In the genomic region with DNA sequence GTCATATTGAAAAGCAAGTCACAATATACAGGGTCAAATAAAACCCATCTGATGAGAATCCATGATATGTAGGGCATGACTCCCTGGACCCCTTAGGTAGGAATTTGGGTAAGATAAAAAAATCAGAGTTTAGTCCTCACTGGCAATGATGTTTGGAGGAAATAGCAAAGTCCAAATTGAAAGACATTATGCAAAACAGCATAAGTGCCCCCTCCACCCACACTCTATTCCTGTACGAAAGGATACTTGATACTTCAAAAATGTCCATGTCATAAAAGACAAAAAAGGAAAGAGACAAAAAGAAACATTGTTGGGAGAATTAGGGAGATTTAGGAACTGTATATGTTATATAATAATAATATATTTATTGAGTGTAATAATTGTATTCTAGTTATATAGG, we compare ENCODE assay signal across 17 cellular contexts.
A peak's percentile ranks its signal among the peaks of the same experiment; 100 is the strongest.
DNase-seq lines count a peak whose midpoint lies in the region; ATAC-seq and TF ChIP-seq lines count a peak whose summit lies in the region.
"Had no signal": no experiment of that assay in that cellular context is flagged by ENCODE, and none has a peak within 500 bp of the region (broad histone marks: within the 10 kb centered on the region; RNA-seq: fewer than 3 reads in every experiment).

No MANE protein-coding gene starts in this region.

- H3K4me1 ChIP-seq in spleen, result peaks cover 0 to 4% (median 0%) of the 10 kb centered on the region in 6 donors
- H3K4me1 ChIP-seq: BE2C had no signal

- TF ChIP-seq POLR2A in spleen (IDR thresholded peaks at IDR 0.05), result no peak

- peaks cover 46% of the 10 kb centered on the region for H3K4me1 Mint-ChIP-seq in stimulated activated naive CD8-positive, alpha-beta T cell treated with anti-CD3 and anti-CD28 coated beads, Interleukin-15, Interleukin-2, amounts not matched to agents 100 ng/mL and 50 ng/mL, for 24 hours (ENCODE audit: low read depth)
- peaks cover 7% of the 10 kb centered on the region for H3K4me1 Mint-ChIP-seq in T-helper 17 cell

- WGBS in spleen, 5 donors, result 49 to 74% (median 66%) methylated on average over 1 of the region's 1 CpG

- H3K9me3 ChIP-seq in T-helper 17 cell (ENCODE audit: control insufficient read depth, low read length, poor library complexity, severe bottlenecking), result no peaks in the 10 kb centered on the region
- H3K9me3 ChIP-seq in spleen, result no peaks in the 10 kb centered on the region
- H3K9me3 ChIP-seq: BE2C had no signal

- peak overlapping the region; percentile 74 for H3K27ac Mint-ChIP-seq in stimulated activated naive CD8-positive, alpha-beta T cell treated with anti-CD3 and anti-CD28 coated beads, Interleukin-15, Interleukin-2, amounts not matched to agents 100 ng/mL and 50 ng/mL, for 24 hours
- peak overlapping the region; percentile 14 for H3K27ac Mint-ChIP-seq in T-helper 17 cell
- H3K27ac Mint-ChIP-seq: CD4-positive, alpha-beta T cell had no signal

- peaks cover 65% of the 10 kb centered on the region for H3K36me3 Mint-ChIP-seq in stimulated activated naive CD8-positive, alpha-beta T cell treated with anti-CD3 and anti-CD28 coated beads, Interleukin-15, Interleukin-2, amounts not matched to agents 100 ng/mL and 50 ng/mL, for 24 hours (ENCODE audit: low read depth)
- peaks cover 17% of the 10 kb centered on the region for H3K36me3 Mint-ChIP-seq in T-helper 17 cell (ENCODE audit: low read depth)

- ATAC-seq in stimulated activated naive CD8-positive, alpha-beta T cell treated with anti-CD3 and anti-CD28 coated beads, Interleukin-15, Interleukin-2, amounts not matched to agents 100 U/mL and 50 U/mL, for 24 hours, result no peak
- ATAC-seq in T-helper 17 cell (no peak), left colon (peak; percentile 68)
- ATAC-seq: K562 had no signal

- no peaks in the 10 kb centered on the region for H3K9me3 Mint-ChIP-seq in stimulated activated naive CD8-positive, alpha-beta T cell treated with anti-CD3 and anti-CD28 coated beads, Interleukin-15, Interleukin-2, amounts not matched to agents 100 ng/mL and 50 ng/mL, for 24 hours
- H3K9me3 Mint-ChIP-seq: CD4-positive, alpha-beta T cell had no signal

- no peak overlapping the region for H3K4me3 ChIP-seq in spleen
- H3K4me3 ChIP-seq: K562 had no signal

- no peak for DNase-seq in stimulated activated naive CD8-positive, alpha-beta T cell treated with anti-CD3 and anti-CD28 coated beads, Interleukin-15, Interleukin-2, amounts not matched to agents 100 U/mL and 50 U/mL, for 24 hours
- DNase-seq in T-helper 17 cell, result no peak
- DNase-seq in left colon, result no peak
- no peak for DNase-seq in spleen
- no peak for DNase-seq in NCI-H2196 treated with DMSO at 0.1 percent for 48 hours (lab: John Stamatoyannopoulos, UW; ENCODE audit: unreplicated experiment)
- no peak for DNase-seq in stimulated activated CD4-positive, alpha-beta T cell treated with anti-CD3 and anti-CD28 coated beads, Interleukin-2, amount 100 ng/mL, for 24 hours
- DNase-seq: BE2C; CD4-positive, alpha-beta T cell; HCEC 1CT; NCI-H1417; NCI-H187 treated with DMSO at 0.1 percent for 48 hours; NCI-H510A; NCI-H774; RPMI8226; SIG-M5 had no signal

- no peak for TF ChIP-seq CTCF in spleen (IDR thresholded peaks at IDR 0.05 in 8 of 11, conservative IDR thresholded peaks at IDR 0.05 in 3 of 11)

- no peaks in the 10 kb centered on the region for H3K27me3 Mint-ChIP-seq in stimulated activated naive CD8-positive, alpha-beta T cell treated with anti-CD3 and anti-CD28 coated beads, Interleukin-15, Interleukin-2, amounts not matched to agents 100 ng/mL and 50 ng/mL, for 24 hours
- no peaks in the 10 kb centered on the region for H3K27me3 Mint-ChIP-seq in T-helper 17 cell
- H3K27me3 Mint-ChIP-seq: CD4-positive, alpha-beta T cell had no signal

- intact Hi-C loops in left colon (cut with DNase I, micrococcal nuclease), result no loop called here
- intact Hi-C loops in spleen (cut with DNase I; ENCODE audit: low total_unique reads), result no loop called here

- peak overlapping the region; percentile 25 for H3K4me3 Mint-ChIP-seq in stimulated activated naive CD8-positive, alpha-beta T cell treated with anti-CD3 and anti-CD28 coated beads, Interleukin-15, Interleukin-2, amounts not matched to agents 100 ng/mL and 50 ng/mL, for 24 hours
- H3K4me3 Mint-ChIP-seq in T-helper 17 cell, result no peak overlapping the region
- H3K4me3 Mint-ChIP-seq: CD4-positive, alpha-beta T cell had no signal

- no peaks in the 10 kb centered on the region for H3K27me3 ChIP-seq in spleen (replicated peaks in 1 of 7)
- H3K27me3 ChIP-seq: BE2C had no signal

- H3K27ac ChIP-seq in spleen, result no peak overlapping the region

- peaks cover 0 to 71% (median 11%) of the 10 kb centered on the region in 6 donors for H3K36me3 ChIP-seq in spleen
- H3K36me3 ChIP-seq: BE2C had no signal
